Comparison of ENCODE assay signal across 8 cellular contexts in genomic region chr20:289693-290080, GRCh38. TPM values are rescaled to one million over a fixed set of nuclear protein-coding genes. Genes with fewer than 3 reads are reported as not detected.
DNase-seq lines count a peak whose midpoint lies in the region; ATAC-seq, FAIRE-seq and TF ChIP-seq lines count a peak whose summit lies in the region.

No MANE protein-coding gene starts in this region.

- H3K79me2 ChIP-seq in astrocyte (ENCODE audit: insufficient read depth, low read length): peaks cover 10% of the 10 kb centered on the region

- H3K36me3 ChIP-seq in heart left ventricle (no peaks in the 10 kb centered on the region), astrocyte (ENCODE audit: insufficient read depth, low read length) (no peaks in the 10 kb centered on the region), left lung (no peaks in the 10 kb centered on the region), uterus (no peaks in the 10 kb centered on the region)

- H3K4me1 ChIP-seq in heart left ventricle: peaks cover 0 to 24% (median 14%) of the 10 kb centered on the region in 12 donors
- peaks cover 20% of the 10 kb centered on the region for H3K4me1 ChIP-seq in astrocyte (ENCODE audit: insufficient read depth, low read length)
- peaks cover 6 to 28% of the 10 kb centered on the region in 2 donors for H3K4me1 ChIP-seq in left lung
- no peaks in the 10 kb centered on the region for H3K4me1 ChIP-seq in uterus

- peak overlapping the region in 11 of 12 donors; percentile 55 to 88 (median 79) for H3K27ac ChIP-seq in heart left ventricle
- peak overlapping the region; percentile 81 for H3K27ac ChIP-seq in astrocyte (ENCODE audit: low read depth, low read length)
- peak overlapping the region; percentile 78 to 80 for H3K27ac ChIP-seq in left lung
- H3K27ac ChIP-seq in uterus: peak overlapping the region; percentile 86 to 89

- peak overlapping the region; percentile 93 for H3K4me2 ChIP-seq in astrocyte (ENCODE audit: low read length)

- peaks cover 2% of the 10 kb centered on the region for H3K4me1 Mint-ChIP-seq in astrocyte (ENCODE audit: low read depth, unreplicated experiment)

- no peaks in the 10 kb centered on the region for H3K36me3 Mint-ChIP-seq in astrocyte (ENCODE audit: low read depth, unreplicated experiment)

- peak overlapping the region; percentile 88 for H3K27ac Mint-ChIP-seq in astrocyte (ENCODE audit: unreplicated experiment)

- H3K4me3 ChIP-seq in heart left ventricle (peak overlapping the region; percentile 49 to 79 (median 68)), astrocyte (ENCODE audit: insufficient read depth, low read depth, low read length) (peak overlapping the region; percentile 85), left lung (peak overlapping the region; percentile 39 to 67), uterus (peak overlapping the region; percentile 60 to 75)

- intact Hi-C loops in heart left ventricle (cut with DNase I): no loop called here
- intact Hi-C loops in left ventricle myocardium superior (cut with micrococcal nuclease): no loop called here
- intact Hi-C loops in left lung (cut with DNase I): no loop called here
- intact Hi-C loops in uterus (cut with DNase I; ENCODE audit: low total_unique reads): no loop called here

- H3K4me3 Mint-ChIP-seq in astrocyte (ENCODE audit: unreplicated experiment): no peak overlapping the region

- H3K9me3 ChIP-seq in heart left ventricle (no peaks in the 10 kb centered on the region), astrocyte (ENCODE audit: insufficient read depth, low read depth, low read length) (no peaks in the 10 kb centered on the region), left lung (no peaks in the 10 kb centered on the region), uterus (no peaks in the 10 kb centered on the region)

- DNase-seq in heart left ventricle (no peak), left ventricle myocardium superior (no peak), astrocyte (ENCODE audit: low read depth) (no peak), left lung (no peak), uterus (no peak)

- no peaks in the 10 kb centered on the region for H3K27me3 Mint-ChIP-seq in astrocyte (ENCODE audit: low read depth, unreplicated experiment)

- no peaks in the 10 kb centered on the region for H4K20me1 ChIP-seq in astrocyte (ENCODE audit: insufficient read depth, low read length)

- TF ChIP-seq CTCF in heart left ventricle (IDR thresholded peaks at IDR 0.05) (no peak), astrocyte (IDR thresholded peaks at IDR 0.05; ENCODE audit: insufficient read depth, low read depth, low read length) (no peak), left lung (IDR thresholded peaks at IDR 0.05) (no peak), uterus (IDR thresholded peaks at IDR 0.05) (no peak)

- WGBS in heart left ventricle, 4 donors: 35 to 54% (median 48%) methylated on average over 2 of the region's 2 CpGs

- peak overlapping the region; percentile 85 for H3K9ac ChIP-seq in astrocyte (ENCODE audit: low read length)

- ATAC-seq in heart left ventricle: no peak
- no peak for ATAC-seq in left ventricle myocardium superior
- no peak for ATAC-seq in left lung
- ATAC-seq in HG03442 (IDR thresholded peaks at IDR 0.05; ENCODE audit: unreplicated experiment): no peak
- ATAC-seq in HG02623 (IDR thresholded peaks at IDR 0.05; ENCODE audit: unreplicated experiment): no peak
- no peak for ATAC-seq in HG02588 (IDR thresholded peaks at IDR 0.05; ENCODE audit: unreplicated experiment)

- TF ChIP-seq POLR2A in heart left ventricle (IDR thresholded peaks at IDR 0.05) (no peak), uterus (IDR thresholded peaks at IDR 0.05) (no peak)

- no peaks in the 10 kb centered on the region for H3K9me3 Mint-ChIP-seq in astrocyte (ENCODE audit: unreplicated experiment)

- no peak for FAIRE-seq in astrocyte (lab: Jason Lieb, UNC)

- no peaks in the 10 kb centered on the region for H3K27me3 ChIP-seq in heart left ventricle
- no peaks in the 10 kb centered on the region for H3K27me3 ChIP-seq in astrocyte (ENCODE audit: insufficient read depth, low read length)
- H3K27me3 ChIP-seq in left lung: no peaks in the 10 kb centered on the region
- no peaks in the 10 kb centered on the region for H3K27me3 ChIP-seq in uterus

- peak overlapping the region; percentile 91 for H2AFZ ChIP-seq in astrocyte (ENCODE audit: low read depth, low read length)

RNA-seq across cellular contexts. Expression of gene C20orf96, which starts 0.9 kb away (rescaled TPM):
- total RNA-seq in heart left ventricle (1 to 10 TPM in 8 of 9 donors, under 1 TPM in 1; 0.64 to 6.6 (median 4.5) TPM), left ventricle myocardium superior (6.9 TPM), astrocyte (10.1 and 10.7 TPM in 2 replicates), left lung (1 to 10 TPM; 6.9 to 8.3 TPM), uterus (10 to 100 TPM in 2 of 4 donors, 1 to 10 TPM in 2; 2.8 to 18.2 (median 11.2) TPM)
- polyA plus RNA-seq in heart left ventricle: 1 to 10 TPM; 2.8 to 3.6 TPM

RNA-seq across cellular contexts. Expression of gene ZCCHC3, which starts 7.7 kb away (rescaled TPM):
- total RNA-seq in heart left ventricle: 10 to 100 TPM in 5 of 9 donors, 1 to 10 TPM in 4; 6.9 to 15.3 (median 11.4) TPM
- polyA plus RNA-seq in heart left ventricle: 1 to 10 TPM; 9.2 to 9.3 TPM
- total RNA-seq in left ventricle myocardium superior: 11.0 TPM
- total RNA-seq in astrocyte: 18.6 and 20.2 TPM in 2 replicates
- 10 to 100 TPM; 11.5 to 15.3 TPM for total RNA-seq in left lung
- total RNA-seq in uterus: 10 to 100 TPM in 3 of 4 donors, 1 to 10 TPM in 1; 3.3 to 56.7 (median 19.2) TPM

RNA-seq across cellular contexts. Expression of gene DEFB132, which starts 32.2 kb away (rescaled TPM):
- under 1 TPM in 2 of 9 donors, not detected in 7; 0.35 to 0.59 TPM for total RNA-seq in heart left ventricle
- polyA plus RNA-seq in heart left ventricle: not detected
- not detected for total RNA-seq in left ventricle myocardium superior
- not detected in 2 replicates for total RNA-seq in astrocyte
- not detected for total RNA-seq in left lung
- not detected for total RNA-seq in uterus

RNA-seq across cellular contexts. Expression of gene SOX12, which starts 35.7 kb away (rescaled TPM):
- total RNA-seq in heart left ventricle: 10 to 100 TPM in 7 of 9 donors, 1 to 10 TPM in 2; 6.9 to 19.9 (median 11.5) TPM
- polyA plus RNA-seq in heart left ventricle: 1 to 10 TPM; 5.4 to 7.2 TPM
- 18.3 TPM for total RNA-seq in left ventricle myocardium superior
- total RNA-seq in astrocyte: 43.4 and 45.1 TPM in 2 replicates
- 10 to 100 TPM; 14.0 to 18.7 TPM for total RNA-seq in left lung
- total RNA-seq in uterus: 10 to 100 TPM in 1 of 4 donors, 1 to 10 TPM in 3; 2.4 to 21.9 (median 7.4) TPM

RNA-seq across cellular contexts. Expression of gene NRSN2, which starts 57.2 kb away (rescaled TPM):
- 10 to 100 TPM; 13.8 to 49.5 (median 23.4) TPM for total RNA-seq in heart left ventricle
- polyA plus RNA-seq in heart left ventricle: 10 to 100 TPM; 32.4 to 33.2 TPM
- total RNA-seq in left ventricle myocardium superior: 17.4 TPM
- 57.8 and 64.0 TPM in 2 replicates for total RNA-seq in astrocyte
- total RNA-seq in left lung: 10 to 100 TPM; 34.4 to 38.8 TPM
- 10 to 100 TPM; 10.2 to 65.6 (median 28.7) TPM for total RNA-seq in uterus
